ENCODE assay signal across 22 cellular contexts in the genomic region with DNA sequence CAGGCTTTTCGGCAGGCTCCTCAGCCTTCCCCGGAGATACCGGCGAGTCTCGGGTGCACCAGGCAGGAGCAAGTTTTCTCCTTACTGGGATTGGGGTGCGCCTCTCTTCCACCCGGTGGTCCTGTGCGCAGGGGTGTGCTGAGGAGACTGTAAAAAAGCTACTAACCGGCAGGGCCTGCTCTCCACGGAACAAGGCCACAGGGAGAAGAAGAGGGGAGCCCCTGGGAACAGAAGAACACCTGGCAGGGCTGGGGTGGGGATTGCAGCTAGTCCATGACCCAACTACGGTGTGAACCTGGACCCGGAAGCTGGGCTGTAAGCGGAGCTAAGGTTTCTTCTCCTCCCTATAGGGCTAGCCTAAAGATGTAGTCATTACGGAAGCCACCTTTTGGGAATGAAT. TPM values are rescaled to one million over a fixed set of nuclear protein-coding genes. Genes with fewer than 3 reads are reported as not detected.
DNase-seq lines count a peak whose midpoint lies in the region; ATAC-seq and TF ChIP-seq lines count a peak whose summit lies in the region.
"Had no signal": no experiment of that assay in that cellular context is flagged by ENCODE, and none has a peak within 500 bp of the region (broad histone marks: within the 10 kb centered on the region; RNA-seq: fewer than 3 reads in every experiment).

No MANE protein-coding gene starts in this region.

- H2AK5ac ChIP-seq in mesendoderm (ENCODE audit: low read length), result no peak overlapping the region

- H3K4me1 ChIP-seq in HUES48 (ENCODE audit: control insufficient read depth, insufficient read depth, low read length) (peaks cover 29% of the 10 kb centered on the region), endodermal cell (ENCODE audit: control insufficient read depth, insufficient read depth, low read length) (peaks cover 3% of the 10 kb centered on the region), mesendoderm (ENCODE audit: control insufficient read depth, low read depth, low read length) (no peaks in the 10 kb centered on the region), stomach (peaks cover 0 to 14% (median 6%) of the 10 kb centered on the region in 4 donors)
- H3K4me1 ChIP-seq: A549, BLaER1, HAP-1, Peyer's patch, SJSA1 had no signal

- no peak overlapping the region for H2BK120ac ChIP-seq in mesendoderm (ENCODE audit: low read depth, low read length)

- H3K4me1 Mint-ChIP-seq in endodermal cell, result peaks cover 4% of the 10 kb centered on the region

- peak overlapping the region; percentile 10 for H3K4me2 ChIP-seq in mesendoderm (ENCODE audit: low read length)
- H3K4me2 ChIP-seq: A549, BLaER1 had no signal

- peaks cover 57% of the 10 kb centered on the region for H3K9me3 Mint-ChIP-seq in endodermal cell
- H3K9me3 Mint-ChIP-seq: CD8-positive, alpha-beta T cell had no signal

- H3K36me3 ChIP-seq in HUES48 (ENCODE audit: control insufficient read depth, insufficient read depth, low read length), result no peaks in the 10 kb centered on the region
- no peaks in the 10 kb centered on the region for H3K36me3 ChIP-seq in endodermal cell (ENCODE audit: control insufficient read depth, insufficient read depth, low read length)
- no peaks in the 10 kb centered on the region for H3K36me3 ChIP-seq in mesendoderm (ENCODE audit: control insufficient read depth, insufficient read depth, low read length)
- H3K36me3 ChIP-seq in stomach, result no peaks in the 10 kb centered on the region
- H3K36me3 ChIP-seq: BLaER1, HAP-1, MG63, Peyer's patch, SJSA1 had no signal

- no peaks in the 10 kb centered on the region for H3K79me1 ChIP-seq in mesendoderm (ENCODE audit: low read length)

- no peak overlapping the region for H3K27ac ChIP-seq in HUES48 (ENCODE audit: low read depth, low read length)
- H3K27ac ChIP-seq in endodermal cell (ENCODE audit: low read depth, low read length), result peak overlapping the region; percentile 92
- H3K27ac ChIP-seq in mesendoderm (ENCODE audit: low read depth, low read length), result no peak overlapping the region
- H3K27ac ChIP-seq in stomach, result no peak overlapping the region
- H3K27ac ChIP-seq: A549, BLaER1, HL-60, Peyer's patch, SJSA1 had no signal

- H3K9ac ChIP-seq in HUES48 (ENCODE audit: low read depth, low read length) (no peak overlapping the region), endodermal cell (ENCODE audit: extremely low read depth, low read length, poor library complexity, severe bottlenecking) (no peak overlapping the region), mesendoderm (ENCODE audit: low read length) (no peak overlapping the region)
- H3K9ac ChIP-seq: BLaER1 had no signal

- WGBS in endodermal cell (ENCODE audit: insufficient coverage in 1 of 2, insufficient read length in 1 of 2), 2 experiments, result 0 to 26% methylated on average over 1 to 14 of the region's 14 CpGs
- WGBS in mesendoderm (ENCODE audit: extremely low coverage, insufficient coverage, low lambda C conversion rate), result no CpG with 5 or more reads among the region's 14 CpGs
- 7 to 26% (median 12%) methylated on average over 14 of the region's 14 CpGs for WGBS in stomach, 5 donors

- no peaks in the 10 kb centered on the region for H3K36me3 Mint-ChIP-seq in endodermal cell (ENCODE audit: low read depth)
- H3K36me3 Mint-ChIP-seq: CD8-positive, alpha-beta T cell had no signal

- no peak for TF ChIP-seq CTCF in endodermal cell (conservative IDR thresholded peaks at IDR 0.05)
- no peak for TF ChIP-seq CTCF in stomach (IDR thresholded peaks at IDR 0.05)

- H2BK5ac ChIP-seq in mesendoderm (ENCODE audit: low read length), result no peak overlapping the region

- no peak overlapping the region for H3K18ac ChIP-seq in mesendoderm (ENCODE audit: low read length)

- H3K27me3 Mint-ChIP-seq in endodermal cell (ENCODE audit: insufficient read depth), result peaks cover 70% of the 10 kb centered on the region

- H3K56ac ChIP-seq in mesendoderm (ENCODE audit: low read length), result peak overlapping the region; percentile 49

- H3K79me2 ChIP-seq in mesendoderm (ENCODE audit: control insufficient read depth, insufficient read depth, low read length), result no peaks in the 10 kb centered on the region

- H4K8ac ChIP-seq in mesendoderm (ENCODE audit: low read depth, low read length), result no peak overlapping the region

- DNase-seq in ELF-1 (ENCODE audit: low read depth, low spot score) (peak; percentile 66), endodermal cell (peak; percentile 62), mesendoderm (peak; percentile 26), NCI-H146 treated with DMSO at 0.1 percent for 48 hours (lab: John Stamatoyannopoulos, UW; ENCODE audit: unreplicated experiment) (no peak), left cardiac atrium (no peak), stomach (no peak)
- DNase-seq: Calu3; CD8-positive, alpha-beta T cell; Kasumi-1; MG63; NCI-H1048; NCI-H1436 treated with DMSO at 0.1 percent for 48 hours; NCI-H2081; Peyer's patch had no signal

- no peaks in the 10 kb centered on the region for H3K9me3 ChIP-seq in HUES48 (ENCODE audit: control insufficient read depth, insufficient read depth, low read length)
- H3K9me3 ChIP-seq in endodermal cell (ENCODE audit: control insufficient read depth, low read length), result no peaks in the 10 kb centered on the region
- peaks cover 0 to 31% (median 10%) of the 10 kb centered on the region in 4 donors for H3K9me3 ChIP-seq in stomach
- H3K9me3 ChIP-seq: A549, HAP-1, MG63, Peyer's patch, SJSA1 had no signal

- peak overlapping the region; percentile 43 for H3K4me3 Mint-ChIP-seq in endodermal cell
- H3K4me3 Mint-ChIP-seq: CD8-positive, alpha-beta T cell had no signal

- H3K27ac Mint-ChIP-seq in endodermal cell, result no peak overlapping the region
- H3K27ac Mint-ChIP-seq: CD8-positive, alpha-beta T cell had no signal

- intact Hi-C loops in left cardiac atrium (cut with DNase I), result no loop called here
- intact Hi-C loops in stomach (cut with DNase I; ENCODE audit: low total_unique reads), result no loop called here

- H4K5ac ChIP-seq in mesendoderm (ENCODE audit: low read length), result no peak overlapping the region

- TF ChIP-seq POLR2A in stomach (IDR thresholded peaks at IDR 0.05), result no peak

- H3K23ac ChIP-seq in mesendoderm (ENCODE audit: low read length), result no peak overlapping the region

- peak overlapping the region; percentile 66 for H3K4me3 ChIP-seq in HUES48 (ENCODE audit: low read depth, low read length)
- H3K4me3 ChIP-seq in endodermal cell (ENCODE audit: low read length), result no peak overlapping the region
- no peak overlapping the region for H3K4me3 ChIP-seq in mesendoderm (ENCODE audit: low read length)
- H3K4me3 ChIP-seq in stomach, result no peak overlapping the region
- H3K4me3 ChIP-seq: A549, BLaER1, HAP-1, MG63, Peyer's patch, SJSA1 had no signal

- H2BK15ac ChIP-seq in mesendoderm (replicated peaks; ENCODE audit: low read depth), result no peak overlapping the region

- H3K4ac ChIP-seq in mesendoderm (ENCODE audit: low read depth, low read length), result no peak overlapping the region

- H3K27me3 ChIP-seq in HUES48 (ENCODE audit: control insufficient read depth, insufficient read depth, low read length) (peaks cover 82% of the 10 kb centered on the region), endodermal cell (ENCODE audit: control insufficient read depth, insufficient read depth, low read length, poor library complexity, severe bottlenecking) (peaks cover 62% of the 10 kb centered on the region), mesendoderm (ENCODE audit: insufficient read depth, low read length, poor library complexity) (peaks cover 23% of the 10 kb centered on the region), stomach (peaks cover 14 to 86% (median 67%) of the 10 kb centered on the region in 3 donors)
- H3K27me3 ChIP-seq: MG63, Peyer's patch, SJSA1 had no signal

- TF ChIP-seq EP300 in stomach (IDR thresholded peaks at IDR 0.05), result no peak

- ATAC-seq in HG03457 (IDR thresholded peaks at IDR 0.05; ENCODE audit: unreplicated experiment) (no peak), left cardiac atrium (no peak)
- ATAC-seq: A549; CD8-positive, alpha-beta T cell had no signal

RNA-seq across cellular contexts. Expression of a gene that starts 17.7 kb away (rescaled TPM):
- total RNA-seq in endodermal cell (100 to 1,000 TPM; 129 to 130 TPM), left cardiac atrium (not detected), stomach (not detected)
- polyA plus RNA-seq in endodermal cell (2013, experiment 1 of 2), result 135 TPM
- 126 TPM for polyA plus RNA-seq in endodermal cell (2013, experiment 2 of 2)
- polyA plus RNA-seq in mesendoderm (2013, experiment 1 of 2), result 36.2 TPM
- polyA plus RNA-seq in mesendoderm (2013, experiment 2 of 2), result 34.3 TPM
- polyA plus RNA-seq in stomach, result not detected
- total RNA-seq: Calu3; CD8-positive, alpha-beta T cell; HT1080; Peyer's patch; SJSA1 had no signal
- polyA plus RNA-seq: A549 had no signal

Comparison
In these comparisons a context has a peak if more than half of its experiments do, and no peak if none do; other contexts are left out.
1. DNase-seq: peak in ELF-1 (single experiment), endodermal cell (single experiment) and mesendoderm (single experiment); none in NCI-H146 treated with DMSO at 0.1 percent for 48 hours (single experiment), left cardiac atrium (single experiment) and stomach (single experiment).
2. RNA of a gene that starts 17.7 kb away (total RNA-seq): 129 to 130 TPM in endodermal cell; not detected in left cardiac atrium and not detected in stomach; every median in the first group is over 100 times any median in the second.